In genomic region chr17:8186787-8187516, GRCh38 we compare ENCODE assay signal across 8 cellular contexts. TPM values are rescaled to one million over a fixed set of nuclear protein-coding genes. Genes with fewer than 3 reads are reported as not detected.
DNase-seq lines count a peak whose midpoint lies in the region; ATAC-seq lines count a peak whose summit lies in the region.

No MANE protein-coding gene starts in this region.

- H3K4me3 ChIP-seq in CD4-positive, CD25-positive, alpha-beta regulatory T cell (ENCODE audit: low read depth, low read length) = peak overlapping the region; percentile 91
- H3K4me3 ChIP-seq in SJCRH30 (peak overlapping the region; percentile 66), subcutaneous abdominal adipose tissue (ENCODE audit: low read depth in 1 of 5, low read length in 5 of 5) (peak overlapping the region; percentile 83 to 94 (median 93))

- peaks cover 13% of the 10 kb centered on the region for H3K27me3 Mint-ChIP-seq in CD4-positive, CD25-positive, alpha-beta regulatory T cell

- DNase-seq in CD4-positive, CD25-positive, alpha-beta regulatory T cell = peak; percentile 72 to 93 (median 91)
- DNase-seq in MV-4-11 (lab: John Stamatoyannopoulos, UW) (peak; percentile 98), SJCRH30 (peak; percentile 90 to 91), germinal center (ENCODE audit: low spot score) (peak; percentile 68), non-pigmented ciliary epithelial cell (ENCODE audit: low read depth) (peak; percentile 89)
- peak; percentile 83 for DNase-seq in activated gamma-delta T cell treated with anti-CD3 and anti-CD28 coated beads, Interleukin-2, amount 50 U/mL, for 16 hours (ENCODE audit: low read depth)

- H3K36me3 ChIP-seq in CD4-positive, CD25-positive, alpha-beta regulatory T cell (ENCODE audit: control insufficient read depth, insufficient read depth, low read length) = no peaks in the 10 kb centered on the region
- no peaks in the 10 kb centered on the region for H3K36me3 ChIP-seq in SJCRH30
- H3K36me3 ChIP-seq in subcutaneous abdominal adipose tissue (ENCODE audit: control insufficient read depth in 5 of 5, insufficient read depth in 5 of 5, low read length in 5 of 5) = no peaks in the 10 kb centered on the region

- peaks cover 4 to 21% (median 14%) of the 10 kb centered on the region in 4 donors for H3K4me1 Mint-ChIP-seq in CD4-positive, CD25-positive, alpha-beta regulatory T cell

- H3K4me1 ChIP-seq in CD4-positive, CD25-positive, alpha-beta regulatory T cell (ENCODE audit: control insufficient read depth, insufficient read depth, low read length, poor library complexity, severe bottlenecking) = peaks cover 36% of the 10 kb centered on the region
- H3K4me1 ChIP-seq in SJCRH30 = peaks cover 3% of the 10 kb centered on the region; the same call in 1 of the 2 replicates
- H3K4me1 ChIP-seq in subcutaneous abdominal adipose tissue (ENCODE audit: control insufficient read depth in 5 of 5, insufficient read depth in 5 of 5, low read length in 5 of 5) = peaks cover 27 to 53% (median 49%) of the 10 kb centered on the region in 5 donors

- H3K9ac ChIP-seq in subcutaneous abdominal adipose tissue (ENCODE audit: low read length in 5 of 5) = peak overlapping the region; percentile 38 to 91 (median 74)

- no peak overlapping the region for H3K4me3 Mint-ChIP-seq in CD4-positive, CD25-positive, alpha-beta regulatory T cell

- H3K9me3 ChIP-seq in CD4-positive, CD25-positive, alpha-beta regulatory T cell (ENCODE audit: control insufficient read depth in 2 of 2, low read length in 2 of 2) = no peaks in the 10 kb centered on the region
- H3K9me3 ChIP-seq in SJCRH30 (replicated peaks) (no peaks in the 10 kb centered on the region), subcutaneous abdominal adipose tissue (ENCODE audit: control insufficient read depth in 5 of 5, low read length in 5 of 5) (peaks cover 0 to 2% (median 0%) of the 10 kb centered on the region in 5 donors)

- no peaks in the 10 kb centered on the region for H3K36me3 Mint-ChIP-seq in CD4-positive, CD25-positive, alpha-beta regulatory T cell

- H3K27me3 ChIP-seq in CD4-positive, CD25-positive, alpha-beta regulatory T cell (ENCODE audit: control insufficient read depth, insufficient read depth, low read length) = no peaks in the 10 kb centered on the region
- H3K27me3 ChIP-seq in SJCRH30 = no peaks in the 10 kb centered on the region
- H3K27me3 ChIP-seq in subcutaneous abdominal adipose tissue (ENCODE audit: control insufficient read depth in 5 of 5, insufficient read depth in 4 of 5, low read length in 5 of 5) = peaks cover 0 to 2% (median 0%) of the 10 kb centered on the region in 5 donors

- peak overlapping the region; percentile 89 for H3K27ac ChIP-seq in CD4-positive, CD25-positive, alpha-beta regulatory T cell (ENCODE audit: insufficient read depth, low read length, poor library complexity, severe bottlenecking)
- H3K27ac ChIP-seq in SJCRH30 = no peak overlapping the region
- H3K27ac ChIP-seq in subcutaneous abdominal adipose tissue (ENCODE audit: low read depth, low read length) = peak overlapping the region; percentile 79

- ATAC-seq in CD4-positive, CD25-positive, alpha-beta regulatory T cell (ENCODE audit: low read depth in 2 of 2) = peak; percentile 34 to 39
- ATAC-seq in GM21723 (IDR thresholded peaks at IDR 0.05; ENCODE audit: unreplicated experiment) = peak; percentile 36

- H3K27ac Mint-ChIP-seq in CD4-positive, CD25-positive, alpha-beta regulatory T cell = no peak overlapping the region

- no peaks in the 10 kb centered on the region for H3K9me3 Mint-ChIP-seq in CD4-positive, CD25-positive, alpha-beta regulatory T cell

RNA-seq across cellular contexts. Expression of gene BORCS6, which starts 3.0 kb away (rescaled TPM):
- 10.1 TPM for total RNA-seq in CD4-positive, CD25-positive, alpha-beta regulatory T cell
- 10 to 100 TPM; 23.6 to 29.9 (median 25.4) TPM for polyA plus RNA-seq in CD4-positive, CD25-positive, alpha-beta regulatory T cell
- total RNA-seq in SJCRH30 (2014; rRNA removed; shearing (Covaris generic)) = 1.9 and 2.2 TPM in 2 replicates

RNA-seq across cellular contexts. Expression of gene TMEM107, which starts 10.8 kb away (rescaled TPM):
- 27.3 TPM for total RNA-seq in CD4-positive, CD25-positive, alpha-beta regulatory T cell
- 10 to 100 TPM; 20.6 to 38.9 (median 29.9) TPM for polyA plus RNA-seq in CD4-positive, CD25-positive, alpha-beta regulatory T cell
- 13.0 and 19.8 TPM in 2 replicates for total RNA-seq in SJCRH30 (2014; rRNA removed; shearing (Covaris generic))

RNA-seq across cellular contexts. Expression of gene AURKB, which starts 23.4 kb away (rescaled TPM):
- total RNA-seq in CD4-positive, CD25-positive, alpha-beta regulatory T cell = 3.7 TPM
- polyA plus RNA-seq in CD4-positive, CD25-positive, alpha-beta regulatory T cell = 1 to 10 TPM; 1.5 to 5.3 (median 3.4) TPM
- 108 and 113 TPM in 2 replicates for total RNA-seq in SJCRH30 (2014; rRNA removed; shearing (Covaris generic))

RNA-seq across cellular contexts. Expression of gene VAMP2, which starts 24.2 kb away (rescaled TPM):
- 205 TPM for total RNA-seq in CD4-positive, CD25-positive, alpha-beta regulatory T cell
- 10 to 100 TPM; 42.7 to 60.4 (median 59.3) TPM for polyA plus RNA-seq in CD4-positive, CD25-positive, alpha-beta regulatory T cell
- total RNA-seq in SJCRH30 (2014; rRNA removed; shearing (Covaris generic)) = 6.1 and 7.9 TPM in 2 replicates

RNA-seq across cellular contexts. Expression of gene PER1, which starts 34.7 kb away (rescaled TPM):
- 1,740 TPM for total RNA-seq in CD4-positive, CD25-positive, alpha-beta regulatory T cell
- polyA plus RNA-seq in CD4-positive, CD25-positive, alpha-beta regulatory T cell = 1 to 10 TPM; 4.8 to 7.7 (median 6.2) TPM
- total RNA-seq in SJCRH30 (2014; rRNA removed; shearing (Covaris generic)) = 9.3 and 13.5 TPM in 2 replicates

Comparison
In these comparisons a context has a peak if more than half of its experiments do, and no peak if none do; other contexts are left out.
1. RNA of gene AURKB, which starts 23.4 kb away (total RNA-seq): 108 to 113 TPM in SJCRH30; 3.7 TPM in CD4-positive, CD25-positive, alpha-beta regulatory T cell (single experiment); every median in the first group is over 10 times any median in the second.
2. Peak in every context shown above with its lines, with median percentiles within 50 percentile points of each other: DNase-seq and H3K4me3 ChIP-seq.